9 cellular contexts compared by ENCODE assay signal in genomic region chr2:128196026-128196822, GRCh38.
DNase-seq lines count a peak whose midpoint lies in the region; ATAC-seq and TF ChIP-seq lines count a peak whose summit lies in the region.
"Had no signal": no experiment of that assay in that cellular context is flagged by ENCODE, and none has a peak within 500 bp of the region (broad histone marks: within the 10 kb centered on the region; RNA-seq: fewer than 3 reads in every experiment).

No MANE protein-coding gene starts in this region.

- CTCF ChIA-PET in CD4-positive, alpha-beta T cell (lab: Charles Lee): no interaction called here

- peaks cover 0 to 14% (median 6%) of the 10 kb centered on the region in 4 donors for H3K4me1 ChIP-seq in right lobe of liver

- no peaks in the 10 kb centered on the region for H3K9me3 Mint-ChIP-seq in CD4-positive, alpha-beta T cell
- H3K9me3 Mint-ChIP-seq in activated T-cell treated with anti-CD3 and anti-CD28 coated beads, Interleukin-2, amount 50 U/mL, for 72 hours: no peaks in the 10 kb centered on the region

- POLR2A ChIA-PET in CD4-positive, alpha-beta T cell (lab: Charles Lee): interaction anchor here (0.8 kb wide), 1 partner anchor 10 kb away, joined by 3 read pairs; no protein-coding TSS in a partner anchor

- peaks cover 41% of the 10 kb centered on the region for H3K4me1 Mint-ChIP-seq in CD4-positive, alpha-beta T cell (ENCODE audit: low read depth)
- H3K4me1 Mint-ChIP-seq in activated T-cell treated with anti-CD3 and anti-CD28 coated beads, Interleukin-2, amount 50 U/mL, for 72 hours (ENCODE audit: low read depth): peaks cover 29% of the 10 kb centered on the region

- H3K9me3 ChIP-seq in CD4-positive, alpha-beta T cell (ENCODE audit: control insufficient read depth, low read length): no peaks in the 10 kb centered on the region
- no peaks in the 10 kb centered on the region for H3K9me3 ChIP-seq in right lobe of liver

- no peak for DNase-seq in CD4-positive, alpha-beta T cell
- no peak for DNase-seq in activated T-cell treated with anti-CD3 and anti-CD28 coated beads, Interleukin-2, amount 50 U/mL, for 72 hours
- DNase-seq in right lobe of liver (no peak), HUDEP-2 (lab: John Stamatoyannopoulos, UW; ENCODE audit: unreplicated experiment in 76 of 76) (no peak), NCI-H1417 treated with DMSO at 0.1 percent for 48 hours (lab: John Stamatoyannopoulos, UW) (no peak)

- no peak for TF ChIP-seq CTCF in CD4-positive, alpha-beta T cell (IDR thresholded peaks at IDR 0.05)
- TF ChIP-seq CTCF in right lobe of liver (IDR thresholded peaks at IDR 0.05): no peak

- no peak overlapping the region for H3K4me3 ChIP-seq in right lobe of liver

- peaks cover 0 to 2% (median 0%) of the 10 kb centered on the region in 4 donors for H3K36me3 ChIP-seq in right lobe of liver

- WGBS in right lobe of liver (ENCODE audit: insufficient coverage, low coverage, low lambda C conversion rate, missing lambda C conversion rate): 66% methylated on average over 8 of the region's 10 CpGs

- H3K4me3 Mint-ChIP-seq in CD4-positive, alpha-beta T cell: no peak overlapping the region
- peak overlapping the region; percentile 16 to 42 for H3K4me3 Mint-ChIP-seq in activated T-cell treated with anti-CD3 and anti-CD28 coated beads, Interleukin-2, amount 50 U/mL, for 72 hours

- H3K27me3 Mint-ChIP-seq in CD4-positive, alpha-beta T cell: no peaks in the 10 kb centered on the region
- no peaks in the 10 kb centered on the region for H3K27me3 Mint-ChIP-seq in activated T-cell treated with anti-CD3 and anti-CD28 coated beads, Interleukin-2, amount 50 U/mL, for 72 hours (ENCODE audit: low read depth)

- H3K27me3 ChIP-seq in CD4-positive, alpha-beta T cell (ENCODE audit: control insufficient read depth, insufficient read depth, low read length): no peaks in the 10 kb centered on the region
- no peaks in the 10 kb centered on the region for H3K27me3 ChIP-seq in right lobe of liver

- peak overlapping the region; percentile 61 for H3K27ac Mint-ChIP-seq in CD4-positive, alpha-beta T cell
- H3K27ac Mint-ChIP-seq in activated T-cell treated with anti-CD3 and anti-CD28 coated beads, Interleukin-2, amount 50 U/mL, for 72 hours: peak overlapping the region; percentile 55

- peak; percentile 14 for ATAC-seq in CD4-positive, alpha-beta T cell (ENCODE audit: poor library complexity)
- ATAC-seq in GM21423 (IDR thresholded peaks at IDR 0.05; ENCODE audit: unreplicated experiment): peak; percentile 79
- peak; percentile 67 to 77 for ATAC-seq in activated T-cell treated with anti-CD3 and anti-CD28 coated beads, Interleukin-2, amount 50 U/mL, for 72 hours (replicated peaks in 1 of 2)
- ATAC-seq in right lobe of liver: peak; percentile 24 to 72 (median 28)
- ATAC-seq in HG02571 (IDR thresholded peaks at IDR 0.05; ENCODE audit: unreplicated experiment): no peak
- ATAC-seq in GM21360 (IDR thresholded peaks at IDR 0.05; ENCODE audit: unreplicated experiment): no peak

- no peak for TF ChIP-seq POLR2A in right lobe of liver (IDR thresholded peaks at IDR 0.05)

- intact Hi-C loops in CD4-positive, alpha-beta T cell (cut with DNase I, micrococcal nuclease): no loop called here
- intact Hi-C loops in right lobe of liver (cut with DNase I): no loop called here

- no peak overlapping the region for H3K27ac ChIP-seq in CD4-positive, alpha-beta T cell (ENCODE audit: low read depth, low read length)
- H3K27ac ChIP-seq in right lobe of liver: peak overlapping the region in 1 of 3 donors; percentile 57
- H3K27ac ChIP-seq: VCaP had no signal

- peaks cover 17% of the 10 kb centered on the region for H3K36me3 Mint-ChIP-seq in CD4-positive, alpha-beta T cell (ENCODE audit: low read depth)
- peaks cover 1 to 10% of the 10 kb centered on the region in 2 donors for H3K36me3 Mint-ChIP-seq in activated T-cell treated with anti-CD3 and anti-CD28 coated beads, Interleukin-2, amount 50 U/mL, for 72 hours (ENCODE audit: insufficient read depth in 2 of 2)

Comparison
In these comparisons a context has a peak if more than half of its experiments do, and no peak if none do; other contexts are left out.
1. ATAC-seq: peak in CD4-positive, alpha-beta T cell (single experiment), GM21423 (single experiment), activated T-cell treated with anti-CD3 and anti-CD28 coated beads, Interleukin-2, amount 50 U/mL, for 72 hours (2 of 2) and right lobe of liver (4 of 4); none in HG02571 (single experiment) and GM21360 (single experiment).